In genomic region chr21:46227811-46228344, GRCh38 we compare ENCODE assay signal across 8 cellular contexts. TPM values are rescaled to one million over a fixed set of nuclear protein-coding genes. Genes with fewer than 3 reads are reported as not detected.
DNase-seq lines count a peak whose midpoint lies in the region; ATAC-seq and TF ChIP-seq lines count a peak whose summit lies in the region.

No MANE protein-coding gene starts in this region.

- H3K27ac ChIP-seq in RWPE2 (ENCODE audit: poor library complexity, severe bottlenecking) (peak overlapping the region; percentile 52), esophagus muscularis mucosa (replicated peaks in 1 of 4) (peak overlapping the region; percentile 88 to 90 (median 89)), ovary (peak overlapping the region; percentile 77 to 81)

- H3K9me3 ChIP-seq in RWPE2 (ENCODE audit: severe bottlenecking) (no peaks in the 10 kb centered on the region), esophagus muscularis mucosa (no peaks in the 10 kb centered on the region), ovary (no peaks in the 10 kb centered on the region)

- WGBS in esophagus muscularis mucosa: 2% methylated on average over 18 of the region's 20 CpGs
- WGBS in ovary, 3 donors: 1 to 3% (median 2%) methylated on average over 20 of the region's 20 CpGs

- peak overlapping the region; percentile 84 for H3K4me3 ChIP-seq in GM12864 (ENCODE audit: low read depth, low read length)
- H3K4me3 ChIP-seq in RWPE2 (ENCODE audit: severe bottlenecking): peak overlapping the region; percentile 100
- H3K4me3 ChIP-seq in esophagus muscularis mucosa: peak overlapping the region; percentile 78 to 96 (median 88)
- peak overlapping the region; percentile 67 for H3K4me3 ChIP-seq in ovary

- no peak for DNase-seq in GM12864 (ENCODE audit: low read depth)
- DNase-seq in RWPE2 (ENCODE audit: low spot score): peak; percentile 70
- no peak for DNase-seq in esophagus muscularis mucosa (ENCODE audit: extremely low spot score)
- DNase-seq in ovary: peak in 1 of 5 donors; percentile 39
- DNase-seq in cortex of kidney (lab: John Stamatoyannopoulos, UW): no peak
- DNase-seq in stimulated activated CD4-positive, alpha-beta T cell treated with anti-CD3 and anti-CD28 coated beads, Interleukin-4, amount 100 ng/mL, for 24 hours: no peak
- DNase-seq in NCI-H2081 (lab: John Stamatoyannopoulos, UW): no peak
- DNase-seq in NCI-H2196 treated with DMSO at 0.1 percent for 48 hours (lab: John Stamatoyannopoulos, UW; ENCODE audit: unreplicated experiment): no peak

- ATAC-seq in RWPE2 (ENCODE audit: low read depth): 0 out of 3 replicates have a peak, but pooled peaks have one; percentile 7

- TF ChIP-seq POLR2A in esophagus muscularis mucosa (IDR thresholded peaks at IDR 0.05; ENCODE audit: low read depth): no peak
- TF ChIP-seq POLR2A in ovary (IDR thresholded peaks at IDR 0.05): no peak

- no peaks in the 10 kb centered on the region for H3K27me3 ChIP-seq in RWPE2 (ENCODE audit: insufficient read depth, poor library complexity, severe bottlenecking)
- H3K27me3 ChIP-seq in esophagus muscularis mucosa: no peaks in the 10 kb centered on the region
- H3K27me3 ChIP-seq in ovary: no peaks in the 10 kb centered on the region

- TF ChIP-seq EP300 in esophagus muscularis mucosa (IDR thresholded peaks at IDR 0.05) (no peak), ovary (IDR thresholded peaks at IDR 0.05) (no peak)

- H3K36me3 ChIP-seq in RWPE2 (ENCODE audit: low read depth) (peaks cover 49% of the 10 kb centered on the region), esophagus muscularis mucosa (peaks cover 0 to 11% (median 3%) of the 10 kb centered on the region in 4 donors), ovary (no peaks in the 10 kb centered on the region)

- intact Hi-C loops in esophagus muscularis mucosa (cut with DNase I): loop anchor here (2.0 to 5.0 kb wide), 3 partner anchors 41 to 257 kb away; partner anchors contain the start of gene PCNT
- intact Hi-C loops in ovary (cut with DNase I): loop anchor here in 3 of 4 donors (5.0 to 10.0 kb wide), 4 partner anchors 57 to 256 kb away; partner anchors contain the start of genes FTCD (in 1 of the 3), MCM3AP (in 1 of the 3) and YBEY (in 1 of the 3)

- TF ChIP-seq CTCF in GM12864 (IDR thresholded peaks at IDR 0.05; ENCODE audit: low read depth, low read length, missing control alignments) (no peak), RWPE2 (IDR thresholded peaks at IDR 0.05; ENCODE audit: poor library complexity, severe bottlenecking) (no peak), esophagus muscularis mucosa (IDR thresholded peaks at IDR 0.05) (no peak), ovary (IDR thresholded peaks at IDR 0.05) (no peak)

- H3K4me1 ChIP-seq in RWPE2 (ENCODE audit: insufficient read depth, poor library complexity, severe bottlenecking) (peaks cover 19% of the 10 kb centered on the region), esophagus muscularis mucosa (peaks cover 25 to 52% (median 44%) of the 10 kb centered on the region in 4 donors), ovary (ENCODE audit: insufficient read depth) (peaks cover 13% of the 10 kb centered on the region)

RNA-seq across cellular contexts. Expression of gene LSS, which starts 0.7 kb away (rescaled TPM):
- total RNA-seq in esophagus muscularis mucosa (10 to 100 TPM; 45.3 to 66.3 (median 53.1) TPM), ovary (100 to 1,000 TPM in 2 of 7 donors, 10 to 100 TPM in 5; 33.2 to 201 (median 80.9) TPM)
- 10 to 100 TPM; 19.8 to 49.8 TPM for polyA plus RNA-seq in ovary

RNA-seq across cellular contexts. Expression of gene SPATC1L, which starts 43.6 kb away (rescaled TPM):
- total RNA-seq in esophagus muscularis mucosa: 10 to 100 TPM in 1 of 4 donors, 1 to 10 TPM in 3; 1.3 to 22.0 (median 7.0) TPM
- total RNA-seq in ovary: 10 to 100 TPM in 5 of 7 donors, 1 to 10 TPM in 2; 7.2 to 21.1 (median 14.9) TPM
- polyA plus RNA-seq in ovary: 10 to 100 TPM in 1 of 2 donors, 1 to 10 TPM in 1; 2.8 to 21.3 TPM

RNA-seq across cellular contexts. Expression of gene MCM3AP, which starts 57.5 kb away (rescaled TPM):
- total RNA-seq in esophagus muscularis mucosa (10 to 100 TPM; 58.6 to 89.2 (median 81.9) TPM), ovary (10 to 100 TPM; 58.2 to 89.3 (median 84.5) TPM)
- 10 to 100 TPM; 35.9 to 50.4 TPM for polyA plus RNA-seq in ovary

RNA-seq across cellular contexts. Expression of gene YBEY, which starts 58.3 kb away (rescaled TPM):
- total RNA-seq in esophagus muscularis mucosa (10 to 100 TPM in 3 of 4 donors, 1 to 10 TPM in 1; 8.1 to 17.2 (median 10.6) TPM), ovary (10 to 100 TPM; 10.7 to 22.6 (median 14.9) TPM)
- polyA plus RNA-seq in ovary: 10 to 100 TPM; 16.4 to 27.9 TPM
